ENCODE assay signal across 11 cellular contexts in genomic region chr12:68924546-68924945, GRCh38. TPM values are rescaled to one million over a fixed set of nuclear protein-coding genes. Genes with fewer than 3 reads are reported as not detected.
DNase-seq lines count a peak whose midpoint lies in the region; ATAC-seq and TF ChIP-seq lines count a peak whose summit lies in the region.
"Had no signal": no experiment of that assay in that cellular context is flagged by ENCODE, and none has a peak within 500 bp of the region (broad histone marks: within the 10 kb centered on the region; RNA-seq: fewer than 3 reads in every experiment).

No MANE protein-coding gene starts in this region.

- H3K4me1 ChIP-seq in A673 (ENCODE audit: insufficient read depth, low read length, poor library complexity, severe bottlenecking) = peaks cover 14% of the 10 kb centered on the region
- H3K4me1 ChIP-seq: BLaER1 had no signal

- peak; percentile 65 for DNase-seq in A673 (ENCODE audit: low spot score)
- DNase-seq in BJ (ENCODE audit: low read depth) = peak; percentile 11
- DNase-seq in M059J (ENCODE audit: low read depth) = peak; percentile 57
- peak; percentile 33 to 73 for DNase-seq in foreskin fibroblast
- DNase-seq in iPS-NIHi11 (ENCODE audit: low spot score) = no peak
- no peak for DNase-seq in posterior cingulate gyrus
- DNase-seq: CD8-positive, alpha-beta memory T cell; DMS53 had no signal

- H3K4me3 ChIP-seq in A673 (ENCODE audit: low read depth, low read length, poor library complexity, severe bottlenecking) (no peak overlapping the region), BJ (ENCODE audit: low read depth, low read length) (no peak overlapping the region), foreskin fibroblast (ENCODE audit: low read depth in 1 of 2, low read length in 2 of 2) (no peak overlapping the region)
- H3K4me3 ChIP-seq: BLaER1, HAP-1 had no signal

- POLR2A ChIA-PET in A673 (lab: Charles Lee; ENCODE audit: low non-redundant PET) = no interaction called here
- POLR2A ChIA-PET in BJ (lab: Charles Lee) = no interaction called here

- H3K27me3 ChIP-seq in A673 (replicated peaks; ENCODE audit: insufficient read depth, low read depth, low read length, poor library complexity) (no peaks in the 10 kb centered on the region), BJ (ENCODE audit: control insufficient read depth, insufficient read depth, low read length) (no peaks in the 10 kb centered on the region)
- H3K27me3 ChIP-seq: BLaER1 had no signal

- intact Hi-C loops in A673 (cut with micrococcal nuclease; ENCODE audit: unreplicated experiment) = no loop called here
- intact Hi-C loops in posterior cingulate gyrus (cut with DNase I) = no loop called here

- H3K27ac ChIP-seq in A673 (ENCODE audit: low read depth, low read length, poor library complexity, severe bottlenecking) = no peak overlapping the region
- H3K27ac ChIP-seq: BLaER1 had no signal

- no peak for TF ChIP-seq CTCF in A673 (conservative IDR thresholded peaks at IDR 0.05; ENCODE audit: low read depth, low read length)
- TF ChIP-seq CTCF in BJ (IDR thresholded peaks at IDR 0.05; ENCODE audit: insufficient read depth, low read depth, low read length) = no peak
- TF ChIP-seq CTCF in foreskin fibroblast (IDR thresholded peaks at IDR 0.05; ENCODE audit: low read depth, low read length) = no peak

- CTCF ChIA-PET in A673 (lab: Charles Lee) = no interaction called here
- CTCF ChIA-PET in BJ (lab: Yijun Ruan, JAX) = interaction anchor here (0.6 kb wide), 1 partner anchor 571 kb away, joined by 3 read pairs; no protein-coding TSS in a partner anchor

- no peaks in the 10 kb centered on the region for H3K9me3 ChIP-seq in A673 (ENCODE audit: low read depth, low read length, poor library complexity, severe bottlenecking)
- H3K9me3 ChIP-seq: HAP-1 had no signal

- BruUV-seq in A673 (replicated peaks; lab: Mats Ljungman, UMichigan) = no TSS peak

- ATAC-seq in GM18909 (IDR thresholded peaks at IDR 0.05; ENCODE audit: poor library complexity, unreplicated experiment) = no peak

- H3K36me3 ChIP-seq in A673 (ENCODE audit: insufficient read depth, low read length, poor library complexity, severe bottlenecking) (no peaks in the 10 kb centered on the region), BJ (ENCODE audit: control insufficient read depth, insufficient read depth, low read length) (no peaks in the 10 kb centered on the region)
- H3K36me3 ChIP-seq: BLaER1, HAP-1 had no signal

RNA-seq across cellular contexts. Expression of gene CPM, which starts 8.4 kb away (rescaled TPM):
- total RNA-seq in A673 (2021) = 0.81 and 0.84 TPM in 2 replicates
- 5.8 and 8.6 TPM in 2 replicates for polyA plus RNA-seq in BJ (2011; rRNA removed)
- polyA minus RNA-seq in BJ (2011; rRNA and poly(A)+ RNA removed) = 2.8 and 4.6 TPM in 2 replicates
- 20.4 and 26.0 TPM in 2 replicates for total RNA-seq in M059J (2014; rRNA removed; shearing (Covaris generic))

Comparison
In these comparisons a context has a peak if more than half of its experiments do, and no peak if none do; other contexts are left out.
1. DNase-seq: peak in A673 (single experiment), BJ (single experiment), M059J (single experiment) and foreskin fibroblast (2 of 2); none in iPS-NIHi11 (single experiment) and posterior cingulate gyrus (0 of 10).
2. RNA of gene CPM, which starts 8.4 kb away (total RNA-seq): 20.4 to 26.0 TPM in M059J; 0.81 to 0.84 TPM in A673; every median in the first group is over 10 times any median in the second.